In the genomic region with DNA sequence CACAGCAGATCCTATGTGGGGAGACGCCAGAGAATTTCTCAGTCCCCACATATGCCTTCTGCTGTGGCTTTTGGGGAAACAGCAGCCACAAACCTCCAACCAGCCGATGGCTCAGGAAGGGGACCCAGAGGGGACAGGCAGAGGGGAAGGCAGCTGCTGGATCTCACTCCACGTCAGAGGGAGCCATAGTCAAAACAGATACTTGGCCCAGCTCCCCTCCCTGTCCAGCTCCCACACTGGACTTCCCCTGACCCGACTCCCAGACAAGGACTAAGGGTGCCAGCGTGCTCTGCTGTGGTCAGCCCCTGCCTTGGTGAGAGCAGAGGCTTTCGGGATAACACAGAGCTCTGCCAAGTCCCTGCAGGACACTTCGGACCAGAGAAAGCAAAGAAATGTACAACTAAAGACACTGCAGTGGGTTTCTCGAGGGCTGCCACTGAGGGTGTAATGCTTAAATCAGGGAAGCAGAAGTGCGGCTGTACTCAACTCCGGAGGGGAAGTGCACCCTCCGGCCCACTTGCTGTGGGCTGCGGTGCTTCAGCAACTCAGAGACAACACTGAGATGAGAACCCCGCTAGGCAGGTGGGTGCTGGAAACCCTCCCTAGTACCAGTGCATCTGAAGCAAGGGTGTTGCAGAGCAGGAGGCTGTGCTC, we compare ENCODE assay signal across 12 cellular contexts. TPM values are rescaled to one million over a fixed set of nuclear protein-coding genes. Genes with fewer than 3 reads are reported as not detected.
DNase-seq lines count a peak whose midpoint lies in the region; ATAC-seq and TF ChIP-seq lines count a peak whose summit lies in the region.
"Had no signal": no experiment of that assay in that cellular context is flagged by ENCODE, and none has a peak within 500 bp of the region (broad histone marks: within the 10 kb centered on the region; RNA-seq: fewer than 3 reads in every experiment).

No MANE protein-coding gene starts in this region.

- no peak for TF ChIP-seq CTCF in activated B cell treated with CpG ODN at 0.5 μM for 24 hours (IDR thresholded peaks at IDR 0.05)
- TF ChIP-seq CTCF in neutrophil (IDR thresholded peaks at IDR 0.05): no peak
- TF ChIP-seq CTCF in upper lobe of left lung (IDR thresholded peaks at IDR 0.05): no peak

- peaks cover 35% of the 10 kb centered on the region for H3K36me3 Mint-ChIP-seq in activated B cell treated with CpG ODN at 0.5 μM for 24 hours (ENCODE audit: low read depth)

- CTCF ChIA-PET in activated B cell treated with CpG ODN at 0.5 μM for 24 hours (lab: Charles Lee): no interaction called here

- DNase-seq in activated B cell treated with CpG ODN at 0.5 μM for 24 hours: no peak
- peak; percentile 57 for DNase-seq in left cardiac atrium
- DNase-seq in upper lobe of left lung: no peak
- no peak for DNase-seq in NOMO-1 treated with dmso at 0.1 percent for 144 hours (lab: John Stamatoyannopoulos, UW; ENCODE audit: unreplicated experiment)
- DNase-seq: H7, KG1, NCI-H2171 treated with DMSO at 0.1 percent for 48 hours, PC-9 had no signal

- H3K4me1 ChIP-seq in neutrophil (ENCODE audit: control insufficient read depth in 1 of 2, insufficient read depth in 1 of 2, low read depth in 1 of 2, low read length in 1 of 2) (peaks cover 8 to 10% of the 10 kb centered on the region in 2 experiments), upper lobe of left lung (peaks cover 12 to 32% (median 20%) of the 10 kb centered on the region in 4 donors)

- no peaks in the 10 kb centered on the region for H3K9me3 ChIP-seq in neutrophil
- no peaks in the 10 kb centered on the region for H3K9me3 ChIP-seq in upper lobe of left lung

- no peak overlapping the region for H3K27ac Mint-ChIP-seq in activated B cell treated with CpG ODN at 0.5 μM for 24 hours

- TF ChIP-seq EP300 in upper lobe of left lung (IDR thresholded peaks at IDR 0.05): no peak

- peaks cover 12% of the 10 kb centered on the region for H3K4me1 Mint-ChIP-seq in activated B cell treated with CpG ODN at 0.5 μM for 24 hours

- ATAC-seq in activated B cell treated with CpG ODN at 0.5 μM for 24 hours (ENCODE audit: low read depth) (peak; percentile 79), left cardiac atrium (peak; percentile 67 to 76), upper lobe of left lung (ENCODE audit: low FRiP score in 2 of 2) (peak in 1 of 2 donors; percentile 58), GM18861 (IDR thresholded peaks at IDR 0.05; ENCODE audit: unreplicated experiment) (no peak), GM18867 (IDR thresholded peaks at IDR 0.05; ENCODE audit: unreplicated experiment) (no peak), HG03175 (IDR thresholded peaks at IDR 0.05; ENCODE audit: unreplicated experiment) (no peak)

- 61 to 64% methylated on average over 7 to 13 of the region's 13 CpGs for WGBS in upper lobe of left lung, 2 donors

- POLR2A ChIA-PET in activated B cell treated with CpG ODN at 0.5 μM for 24 hours (lab: Charles Lee): no interaction called here

- no peak overlapping the region for H3K4me3 ChIP-seq in neutrophil (ENCODE audit: low read depth in 1 of 2, low read length in 1 of 2)
- no peak overlapping the region for H3K4me3 ChIP-seq in upper lobe of left lung
- H3K4me3 ChIP-seq: PC-9 had no signal

- no peak overlapping the region for H3K4me3 Mint-ChIP-seq in activated B cell treated with CpG ODN at 0.5 μM for 24 hours

- H3K27ac ChIP-seq in neutrophil (peak overlapping the region; percentile 49), upper lobe of left lung (peak overlapping the region; percentile 8 to 69 (median 34))
- H3K27ac ChIP-seq: PC-9 had no signal

- H3K9me3 Mint-ChIP-seq in activated B cell treated with CpG ODN at 0.5 μM for 24 hours: no peaks in the 10 kb centered on the region

- no peaks in the 10 kb centered on the region for H3K27me3 ChIP-seq in neutrophil
- no peaks in the 10 kb centered on the region for H3K27me3 ChIP-seq in upper lobe of left lung

- H3K36me3 ChIP-seq in neutrophil: peaks cover 95% of the 10 kb centered on the region
- H3K36me3 ChIP-seq in upper lobe of left lung: peaks cover 8 to 97% (median 84%) of the 10 kb centered on the region in 4 donors

- intact Hi-C loops in activated B cell treated with CpG ODN at 0.5 μM for 24 hours (cut with micrococcal nuclease): no loop called here
- intact Hi-C loops in left cardiac atrium (cut with DNase I): no loop called here

- H3K27me3 Mint-ChIP-seq in activated B cell treated with CpG ODN at 0.5 μM for 24 hours: no peaks in the 10 kb centered on the region

- no peak for TF ChIP-seq POLR2A in upper lobe of left lung (IDR thresholded peaks at IDR 0.05)

RNA-seq across cellular contexts. Expression of a gene that starts 47.2 kb away (rescaled TPM):
- total RNA-seq in activated B cell treated with CpG ODN at 0.5 μM for 24 hours (18.9 and 22.0 TPM in 2 replicates), left cardiac atrium (100 to 1,000 TPM in 1 of 2 donors, 10 to 100 TPM in 1; 68.6 to 127 TPM), upper lobe of left lung (100 to 1,000 TPM; 143 to 256 (median 172) TPM)

Comparison
In these comparisons a context has a peak if more than half of its experiments do, and no peak if none do; other contexts are left out.
1. ATAC-seq: peak in activated B cell treated with CpG ODN at 0.5 μM for 24 hours (single experiment) and left cardiac atrium (2 of 2); none in GM18861 (single experiment), GM18867 (single experiment) and HG03175 (single experiment).